In the genomic region with DNA sequence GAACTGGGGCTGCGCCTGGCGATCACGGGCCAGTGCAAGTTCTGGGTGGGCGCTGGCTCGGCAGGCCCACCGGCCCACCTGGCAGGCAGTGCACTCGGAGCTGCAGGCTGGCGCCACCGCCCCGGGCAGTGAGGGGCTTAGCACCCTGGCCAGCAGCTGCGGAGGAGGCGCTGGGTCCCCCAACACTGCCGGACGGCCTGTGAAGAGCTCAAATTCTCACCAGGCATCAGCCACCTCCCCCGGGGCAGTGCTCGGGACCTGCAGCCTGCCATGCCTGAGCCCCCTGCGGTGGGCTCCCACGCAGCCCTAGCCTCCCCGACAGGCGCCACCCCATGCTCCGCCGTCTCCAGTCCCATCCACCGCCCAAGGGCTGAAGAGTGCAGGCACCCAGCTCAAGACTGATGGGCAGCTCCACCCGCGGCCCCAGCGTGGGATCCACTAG, we compare ENCODE assay signal across 19 cellular contexts. TPM values are rescaled to one million over a fixed set of nuclear protein-coding genes. Genes with fewer than 3 reads are reported as not detected.
DNase-seq lines count a peak whose midpoint lies in the region; ATAC-seq and TF ChIP-seq lines count a peak whose summit lies in the region.
"Had no signal": no experiment of that assay in that cellular context is flagged by ENCODE, and none has a peak within 500 bp of the region (broad histone marks: within the 10 kb centered on the region; RNA-seq: fewer than 3 reads in every experiment).

No MANE protein-coding gene starts in this region.

- peaks cover 15% of the 10 kb centered on the region for H3K27me3 Mint-ChIP-seq in stimulated activated naive CD8-positive, alpha-beta T cell treated with anti-CD3 and anti-CD28 coated beads, Interleukin-15, amount 100 ng/mL, for 72 hours

- H3K79me1 ChIP-seq in mesenchymal stem cell (replicated peaks; ENCODE audit: low read length, poor library complexity, severe bottlenecking): no peaks in the 10 kb centered on the region

- TF ChIP-seq CTCF in upper lobe of right lung (IDR thresholded peaks at IDR 0.05): no peak
- no peak for TF ChIP-seq CTCF in WERI-Rb-1 (IDR thresholded peaks at IDR 0.05; ENCODE audit: low read depth, low read length)

- H3K23ac ChIP-seq in mesenchymal stem cell (ENCODE audit: low read length in 2 of 2): no peak overlapping the region

- H3K27ac Mint-ChIP-seq in stimulated activated naive CD8-positive, alpha-beta T cell treated with anti-CD3 and anti-CD28 coated beads, Interleukin-15, amount 100 ng/mL, for 72 hours: no peak overlapping the region
- H3K27ac Mint-ChIP-seq: CD4-positive, alpha-beta memory T cell; GM23338; H9 had no signal

- no peak overlapping the region for H2BK120ac ChIP-seq in mesenchymal stem cell (ENCODE audit: low read depth, low read length)

- H3K27ac ChIP-seq in mesenchymal stem cell (ENCODE audit: low read length, poor library complexity, severe bottlenecking): no peak overlapping the region
- no peak overlapping the region for H3K27ac ChIP-seq in upper lobe of right lung
- no peak overlapping the region for H3K27ac ChIP-seq in WERI-Rb-1
- H3K27ac ChIP-seq: A549 had no signal

- H2BK5ac ChIP-seq in mesenchymal stem cell (ENCODE audit: low read depth, low read length, poor library complexity, severe bottlenecking): no peak overlapping the region

- H3K4ac ChIP-seq in mesenchymal stem cell (ENCODE audit: low read depth in 1 of 2, low read length in 2 of 2): no peak overlapping the region

- H3K4me2 ChIP-seq in mesenchymal stem cell (ENCODE audit: low read length, poor library complexity, severe bottlenecking): no peak overlapping the region
- H3K4me2 ChIP-seq: A549, GM23338 had no signal

- no peak overlapping the region for H3K18ac ChIP-seq in mesenchymal stem cell (ENCODE audit: low read depth in 1 of 2, low read length in 2 of 2)

- no peak overlapping the region for H2BK15ac ChIP-seq in mesenchymal stem cell (ENCODE audit: low read depth, poor library complexity, severe bottlenecking)

- no peak overlapping the region for H3K14ac ChIP-seq in mesenchymal stem cell (ENCODE audit: low read length in 2 of 2)

- H3K9me3 ChIP-seq in mesenchymal stem cell (ENCODE audit: control insufficient read depth, low read length) (no peaks in the 10 kb centered on the region), upper lobe of right lung (no peaks in the 10 kb centered on the region), WERI-Rb-1 (ENCODE audit: severe bottlenecking) (no peaks in the 10 kb centered on the region)
- H3K9me3 ChIP-seq: A549 had no signal

- H2AFZ ChIP-seq in mesenchymal stem cell (ENCODE audit: low read depth, low read length): no peak overlapping the region
- H2AFZ ChIP-seq: GM23338 had no signal

- peak overlapping the region; percentile 50 for H4K91ac ChIP-seq in mesenchymal stem cell (ENCODE audit: low read length)

- H3K9me3 Mint-ChIP-seq in stimulated activated naive CD8-positive, alpha-beta T cell treated with anti-CD3 and anti-CD28 coated beads, Interleukin-15, amount 100 ng/mL, for 72 hours: no peaks in the 10 kb centered on the region

- peaks cover 7% of the 10 kb centered on the region for H3K4me1 Mint-ChIP-seq in stimulated activated naive CD8-positive, alpha-beta T cell treated with anti-CD3 and anti-CD28 coated beads, Interleukin-15, amount 100 ng/mL, for 72 hours
- H3K4me1 Mint-ChIP-seq: CD4-positive, alpha-beta memory T cell; GM23338; H9 had no signal

- DNase-seq in stimulated activated naive CD8-positive, alpha-beta T cell treated with anti-CD3 and anti-CD28 coated beads, Interleukin-15, amount 100 ng/mL, for 72 hours: no peak
- DNase-seq in stimulated activated naive CD8-positive, alpha-beta T cell treated with anti-CD3 and anti-CD28 coated beads, Interleukin-15, Interleukin-2, amounts not matched to agents 100 U/mL and 50 U/mL, for 24 hours: no peak
- no peak for DNase-seq in mesenchymal stem cell
- peak; percentile 62 for DNase-seq in upper lobe of right lung
- DNase-seq in AML-193 (lab: John Stamatoyannopoulos, UW): no peak
- no peak for DNase-seq in WERI-Rb-1
- DNase-seq: 8988T; ACHN; C1 segment of cervical spinal cord; Calu3; CD4-positive, alpha-beta memory T cell; COR-L47; DMS53; DMS79 treated with DMSO at 0.1 percent for 48 hours; GF-D8; H9 had no signal

- intact Hi-C loops in upper lobe of right lung (cut with DNase I): no loop called here

- H3K4me1 ChIP-seq in mesenchymal stem cell (ENCODE audit: control insufficient read depth, insufficient read depth, low read depth, low read length) (no peaks in the 10 kb centered on the region), upper lobe of right lung (no peaks in the 10 kb centered on the region)
- H3K4me1 ChIP-seq: A549 had no signal

- H3K27me3 ChIP-seq in mesenchymal stem cell (ENCODE audit: control insufficient read depth in 1 of 2, insufficient read depth in 1 of 2, low read length in 2 of 2): no peaks in the 10 kb centered on the region
- no peaks in the 10 kb centered on the region for H3K27me3 ChIP-seq in upper lobe of right lung
- H3K27me3 ChIP-seq in WERI-Rb-1 (ENCODE audit: insufficient read depth, low read depth, severe bottlenecking): no peaks in the 10 kb centered on the region

- H3K4me3 ChIP-seq in mesenchymal stem cell (ENCODE audit: insufficient read depth in 1 of 2, low read depth in 1 of 2, low read length in 2 of 2) (peak overlapping the region in 1 of 2 experiments; percentile 14), upper lobe of right lung (no peak overlapping the region), WERI-Rb-1 (ENCODE audit: low read depth, low read length) (no peak overlapping the region)
- H3K4me3 ChIP-seq: A549, GM23338 had no signal

- H3K36me3 ChIP-seq in mesenchymal stem cell (ENCODE audit: control insufficient read depth in 1 of 2, insufficient read depth in 2 of 2, low read depth in 1 of 2, low read length in 2 of 2) (no peaks in the 10 kb centered on the region), upper lobe of right lung (no peaks in the 10 kb centered on the region), WERI-Rb-1 (no peaks in the 10 kb centered on the region)

- no peak overlapping the region for H2AK5ac ChIP-seq in mesenchymal stem cell (ENCODE audit: low read length, severe bottlenecking)

- no peak overlapping the region for H4K8ac ChIP-seq in mesenchymal stem cell (ENCODE audit: low read length)

- no peak overlapping the region for H3K9ac ChIP-seq in mesenchymal stem cell (ENCODE audit: low read length)

- 92% methylated on average over 25 of the region's 26 CpGs for WGBS in mesenchymal stem cell

- ATAC-seq in stimulated activated naive CD8-positive, alpha-beta T cell treated with anti-CD3 and anti-CD28 coated beads, Interleukin-15, amount 100 ng/mL, for 72 hours: peak; percentile 60
- no peak for ATAC-seq in stimulated activated naive CD8-positive, alpha-beta T cell treated with anti-CD3 and anti-CD28 coated beads, Interleukin-15, Interleukin-2, amounts not matched to agents 100 U/mL and 50 U/mL, for 24 hours
- ATAC-seq in upper lobe of right lung: no peak
- ATAC-seq: A549, GM23338, HCT116 had no signal

- H3K4me3 Mint-ChIP-seq in stimulated activated naive CD8-positive, alpha-beta T cell treated with anti-CD3 and anti-CD28 coated beads, Interleukin-15, amount 100 ng/mL, for 72 hours: no peak overlapping the region
- H3K4me3 Mint-ChIP-seq: CD4-positive, alpha-beta memory T cell; GM23338; H9 had no signal

- no peak overlapping the region for H2BK12ac ChIP-seq in mesenchymal stem cell (ENCODE audit: low read length in 2 of 2)

RNA-seq across cellular contexts. Expression of a gene that starts 7.1 kb away (rescaled TPM):
- polyA plus RNA-seq in mesenchymal stem cell (2013, experiment 1 of 2): 31.0 TPM
- polyA plus RNA-seq in mesenchymal stem cell (2013, experiment 2 of 2): 31.6 TPM
- 47.4 TPM for total RNA-seq in upper lobe of right lung
